ENCODE assay signal across 9 cellular contexts in the genomic region with DNA sequence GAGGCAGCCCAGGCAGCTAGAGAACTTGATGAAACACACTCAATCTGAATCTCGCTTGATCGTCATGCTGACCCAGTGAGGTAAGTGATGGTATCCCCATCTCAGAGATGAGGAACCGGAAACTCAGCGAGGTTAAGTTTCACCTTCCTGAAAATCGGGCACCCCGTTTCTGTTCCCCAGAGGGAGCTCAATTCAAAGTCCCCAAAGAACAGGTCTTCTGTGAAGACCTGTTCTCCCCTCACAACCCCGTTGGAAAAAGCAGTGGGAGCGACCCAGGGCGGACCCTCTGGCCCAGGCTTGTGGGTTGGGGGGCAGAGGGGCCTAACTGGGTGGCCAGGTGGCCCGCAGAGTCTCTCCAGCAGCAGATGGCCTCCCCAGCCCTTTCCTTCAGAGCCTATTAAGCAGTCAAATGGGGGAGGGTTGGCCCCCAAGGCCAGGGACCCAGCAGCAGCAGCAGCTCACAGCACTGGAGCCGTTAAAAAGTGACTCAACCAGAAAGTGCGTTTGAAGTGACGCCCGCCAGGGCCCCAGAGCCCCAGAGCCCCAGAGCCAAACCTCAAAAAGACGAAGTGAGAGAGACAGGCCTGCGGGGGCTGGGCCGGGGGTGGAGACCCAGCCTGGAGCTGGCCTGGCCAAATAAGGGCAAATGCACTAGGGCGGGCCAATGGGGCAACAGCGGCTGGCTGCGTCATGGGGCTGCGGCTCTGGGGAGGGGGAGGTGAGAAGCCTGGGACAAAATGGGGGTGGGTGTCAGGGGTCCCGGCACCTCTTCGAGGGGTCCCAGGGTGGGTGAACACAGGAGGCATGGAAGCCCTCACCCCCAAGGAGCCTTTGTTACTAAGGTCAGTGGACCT.
DNase-seq lines count a peak whose midpoint lies in the region; ATAC-seq and TF ChIP-seq lines count a peak whose summit lies in the region.
"Had no signal": no experiment of that assay in that cellular context is flagged by ENCODE, and none has a peak within 500 bp of the region (broad histone marks: within the 10 kb centered on the region; RNA-seq: fewer than 3 reads in every experiment).

No MANE protein-coding gene starts in this region.

- H3K27ac ChIP-seq in DOHH2 (ENCODE audit: low read depth, low read length) (peak overlapping the region; percentile 100), KMS-11 (peak overlapping the region; percentile 96), mucosa of rectum (ENCODE audit: low read depth in 2 of 2, low read length in 2 of 2) (peak overlapping the region; percentile 88 to 89)
- H3K27ac ChIP-seq: SK-N-MC had no signal

- H4K20me1 ChIP-seq in DOHH2 (ENCODE audit: control insufficient read depth, insufficient read depth, low read depth, low read length) (no peaks in the 10 kb centered on the region), KMS-11 (ENCODE audit: insufficient read depth) (no peaks in the 10 kb centered on the region)

- H3K27me3 ChIP-seq in DOHH2 (ENCODE audit: control insufficient read depth, low read length) = no peaks in the 10 kb centered on the region
- H3K27me3 ChIP-seq in KMS-11 (ENCODE audit: insufficient read depth, low read depth) = no peaks in the 10 kb centered on the region
- no peaks in the 10 kb centered on the region for H3K27me3 ChIP-seq in mucosa of rectum (ENCODE audit: control insufficient read depth in 2 of 2, insufficient read depth in 2 of 2, low read length in 2 of 2)

- H3K4me1 ChIP-seq in DOHH2 (ENCODE audit: control insufficient read depth, low read length) (peaks cover 96% of the 10 kb centered on the region), KMS-11 (ENCODE audit: low read depth, poor library complexity, severe bottlenecking) (peaks cover 84% of the 10 kb centered on the region), mucosa of rectum (ENCODE audit: control insufficient read depth in 2 of 2, insufficient read depth in 2 of 2, low read length in 2 of 2) (peaks cover 32 to 38% of the 10 kb centered on the region in 2 donors)

- H3K4me3 ChIP-seq in DOHH2 (ENCODE audit: low read length) (peak overlapping the region; percentile 78), KMS-11 (IDR thresholded peaks at IDR 0.05; ENCODE audit: insufficient read depth, low read depth, low read length) (no peak overlapping the region), mucosa of rectum (ENCODE audit: low read length in 2 of 2) (peak overlapping the region; percentile 22 to 65)
- H3K4me3 ChIP-seq: SK-N-MC had no signal

- H3K9me3 ChIP-seq in DOHH2 (ENCODE audit: control insufficient read depth, insufficient read depth, low read length) = no peaks in the 10 kb centered on the region
- H3K9me3 ChIP-seq in mucosa of rectum (ENCODE audit: control insufficient read depth in 2 of 2, low read length in 2 of 2) = no peaks in the 10 kb centered on the region

- peaks cover 76% of the 10 kb centered on the region for H3F3A ChIP-seq in DOHH2 (ENCODE audit: control insufficient read depth, insufficient read depth)

- ATAC-seq in GM21723 (IDR thresholded peaks at IDR 0.05; ENCODE audit: unreplicated experiment) = peak; percentile 60

- peaks cover 76% of the 10 kb centered on the region for H3K79me2 ChIP-seq in DOHH2 (ENCODE audit: control insufficient read depth, low read length)
- peaks cover 88% of the 10 kb centered on the region for H3K79me2 ChIP-seq in KMS-11 (ENCODE audit: insufficient read depth, low read depth)

- TF ChIP-seq CTCF in DOHH2 (IDR thresholded peaks at IDR 0.05; ENCODE audit: low read depth, low read length, poor library complexity, severe bottlenecking) = no peak
- TF ChIP-seq CTCF in KMS-11 (conservative IDR thresholded peaks at IDR 0.05; ENCODE audit: low read depth, low read length) = no peak

- no peak overlapping the region for H2AFZ ChIP-seq in KMS-11 (ENCODE audit: low read depth)

- H3K4me2 ChIP-seq in DOHH2 (ENCODE audit: low read length) (peak overlapping the region; percentile 98), KMS-11 (peak overlapping the region; percentile 95)

- peaks cover 57% of the 10 kb centered on the region for H3K36me3 ChIP-seq in DOHH2 (ENCODE audit: control insufficient read depth, low read length)
- no peaks in the 10 kb centered on the region for H3K36me3 ChIP-seq in KMS-11 (ENCODE audit: insufficient read depth)
- peaks cover 0 to 4% of the 10 kb centered on the region in 2 donors for H3K36me3 ChIP-seq in mucosa of rectum (ENCODE audit: control insufficient read depth in 2 of 2, insufficient read depth in 2 of 2, low read length in 2 of 2)

- DNase-seq in activated CD4-positive, alpha-beta T cell treated with anti-CD3 and anti-CD28 coated beads, Interleukin-2, amount 50 U/mL, for 4 hours = peak; percentile 90 to 92
- peak; percentile 85 for DNase-seq in effector CD4-positive, alpha-beta T cell
- peak; percentile 90 to 96 for DNase-seq in stimulated activated CD8-positive, alpha-beta memory T cell treated with anti-CD3 and anti-CD28 coated beads, Interleukin-7, amount 100 ng/mL, for 48 hours (ENCODE audit: extremely low read depth in 1 of 2, low read depth in 1 of 2)
- DNase-seq in NCI-H1694 (lab: John Stamatoyannopoulos, UW) = no peak

- H3K9ac ChIP-seq in KMS-11 = peak overlapping the region; percentile 100
- H3K9ac ChIP-seq in mucosa of rectum (ENCODE audit: low read depth in 1 of 2, low read length in 2 of 2) = peak overlapping the region; percentile 44 to 70

- no peaks in the 10 kb centered on the region for H3K9me2 ChIP-seq in DOHH2 (replicated peaks; ENCODE audit: control insufficient read depth, low read length)
